In the genomic region with DNA sequence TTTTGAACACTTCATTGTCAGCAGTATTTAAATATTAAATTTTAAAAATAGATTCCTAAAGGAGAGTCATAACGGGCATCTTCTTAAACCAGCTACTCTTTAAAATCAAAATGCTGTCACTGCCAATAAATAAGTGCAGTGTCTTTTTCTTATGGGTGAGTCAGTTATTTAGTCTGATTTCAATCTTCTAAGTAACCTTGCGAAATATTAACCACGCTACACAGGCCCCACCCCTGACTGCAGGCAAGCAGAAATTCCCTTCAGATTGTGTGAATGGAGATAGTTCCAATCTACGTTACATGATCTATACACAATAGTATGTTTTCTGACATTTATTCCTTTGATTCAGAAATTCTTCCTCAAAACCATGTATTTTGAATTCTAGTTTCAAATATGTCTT, we compare ENCODE assay signal across 12 cellular contexts.
DNase-seq lines count a peak whose midpoint lies in the region; FAIRE-seq and TF ChIP-seq lines count a peak whose summit lies in the region.
"Had no signal": no experiment of that assay in that cellular context is flagged by ENCODE, and none has a peak within 500 bp of the region (broad histone marks: within the 10 kb centered on the region; RNA-seq: fewer than 3 reads in every experiment).

No MANE protein-coding gene starts in this region.

- no peak overlapping the region for H3K27ac Mint-ChIP-seq in activated CD4-positive, alpha-beta memory T cell treated with anti-CD3 and anti-CD28 coated beads for 36 hours
- H3K27ac Mint-ChIP-seq: activated naive CD8-positive, alpha-beta T cell treated with anti-CD3 and anti-CD28 coated beads, Interleukin-2, amount 10 ng/mL, durations not matched to agents 7 days and 5 days; IgD-negative memory B cell had no signal

- no peak overlapping the region for H3K4me3 Mint-ChIP-seq in activated CD4-positive, alpha-beta memory T cell treated with anti-CD3 and anti-CD28 coated beads for 36 hours
- H3K4me3 Mint-ChIP-seq: activated naive CD8-positive, alpha-beta T cell treated with anti-CD3 and anti-CD28 coated beads, Interleukin-2, amount 10 ng/mL, durations not matched to agents 7 days and 5 days; IgD-negative memory B cell had no signal

- H3K36me3 ChIP-seq in HAP-1 (replicated peaks): no peaks in the 10 kb centered on the region
- H3K36me3 ChIP-seq: esophagus muscularis mucosa had no signal

- in situ Hi-C loops in HAP-1 (cut with MboI; ENCODE audit: low sequenced_read_pairs): no loop called here

- H3K27me3 Mint-ChIP-seq in activated CD4-positive, alpha-beta memory T cell treated with anti-CD3 and anti-CD28 coated beads for 36 hours: peaks cover 2% of the 10 kb centered on the region
- H3K27me3 Mint-ChIP-seq: activated naive CD8-positive, alpha-beta T cell treated with anti-CD3 and anti-CD28 coated beads, Interleukin-2, amount 10 ng/mL, durations not matched to agents 7 days and 5 days had no signal

- intact Hi-C loops in activated CD4-positive, alpha-beta memory T cell treated with anti-CD3 and anti-CD28 coated beads for 36 hours (cut with micrococcal nuclease): no loop called here

- peaks cover 20% of the 10 kb centered on the region for H3K4me1 ChIP-seq in HAP-1

- H3K4me3 ChIP-seq in AG09309 (ENCODE audit: control insufficient read depth, low read depth, low read length) (no peak overlapping the region), HAP-1 (no peak overlapping the region)
- H3K4me3 ChIP-seq: esophagus muscularis mucosa had no signal

- H3K36me3 Mint-ChIP-seq in activated CD4-positive, alpha-beta memory T cell treated with anti-CD3 and anti-CD28 coated beads for 36 hours: no peaks in the 10 kb centered on the region
- H3K36me3 Mint-ChIP-seq: activated naive CD8-positive, alpha-beta T cell treated with anti-CD3 and anti-CD28 coated beads, Interleukin-2, amount 10 ng/mL, durations not matched to agents 7 days and 5 days; IgD-negative memory B cell had no signal

- TF ChIP-seq CTCF in AG09309 (IDR thresholded peaks at IDR 0.05; ENCODE audit: control insufficient read depth, insufficient read depth, low read depth, low read length, missing control alignments): no peak
- no peak for TF ChIP-seq CTCF in GM10248 (IDR thresholded peaks at IDR 0.05; ENCODE audit: control extremely low read depth, extremely low read depth, low read depth, missing control alignments)

- CTCF ChIA-PET in GM10248 (lab: Yijun Ruan, JAX): interaction anchor here (2.4 kb wide), 1 partner anchor 17 kb away, joined by 9 read pairs; no protein-coding TSS in a partner anchor
- CTCF ChIA-PET in activated CD4-positive, alpha-beta memory T cell treated with anti-CD3 and anti-CD28 coated beads for 36 hours (lab: Charles Lee): interaction anchor here (0.6 to 1.4 kb wide), 5 partner anchors 15 to 710 kb away, joined by 3 to 6 read pairs (median 3); no protein-coding TSS in a partner anchor

- H3K9me3 Mint-ChIP-seq in activated CD4-positive, alpha-beta memory T cell treated with anti-CD3 and anti-CD28 coated beads for 36 hours: no peaks in the 10 kb centered on the region
- H3K9me3 Mint-ChIP-seq: activated naive CD8-positive, alpha-beta T cell treated with anti-CD3 and anti-CD28 coated beads, Interleukin-2, amount 10 ng/mL, durations not matched to agents 7 days and 5 days had no signal

- H3K9me3 ChIP-seq in HAP-1: no peaks in the 10 kb centered on the region; the same call in 1 of the 2 replicates
- H3K9me3 ChIP-seq: esophagus muscularis mucosa had no signal

- DNase-seq in AG09309 (ENCODE audit: low read depth) (peak; percentile 60), HT-29 (ENCODE audit: low spot score) (peak; percentile 52), kidney glomerular epithelial cell (lab: John Stamatoyannopoulos, UW) (peak; percentile 79), NCI-H1694 treated with DMSO at 0.1 percent for 48 hours (lab: John Stamatoyannopoulos, UW) (no peak), GM10248 (ENCODE audit: extremely low spot score) (no peak), HAP-1 (ENCODE audit: low spot score in 2 of 2) (no peak)
- DNase-seq in activated CD4-positive, alpha-beta memory T cell treated with anti-CD3 and anti-CD28 coated beads for 36 hours: no peak
- DNase-seq: activated CD4-positive, CD25-positive, alpha-beta regulatory T cell; activated naive CD8-positive, alpha-beta T cell treated with anti-CD3 and anti-CD28 coated beads, Interleukin-2, amount 10 ng/mL, durations not matched to agents 7 days and 5 days had no signal

- POLR2A ChIA-PET in GM10248 (lab: Yijun Ruan, JAX): no interaction called here
- POLR2A ChIA-PET in activated CD4-positive, alpha-beta memory T cell treated with anti-CD3 and anti-CD28 coated beads for 36 hours (lab: Charles Lee): no interaction called here

- FAIRE-seq in TTC549 (lab: Jason Lieb, UNC): peak; percentile 88

- no peaks in the 10 kb centered on the region for H3K27me3 ChIP-seq in HAP-1 (ENCODE audit: low read depth)
- H3K27me3 ChIP-seq: esophagus muscularis mucosa had no signal

- peaks cover 23% of the 10 kb centered on the region for H3K4me1 Mint-ChIP-seq in activated CD4-positive, alpha-beta memory T cell treated with anti-CD3 and anti-CD28 coated beads for 36 hours (ENCODE audit: low read depth)

Comparison
In these comparisons a context has a peak if more than half of its experiments do, and no peak if none do; other contexts are left out.
1. DNase-seq: peak in AG09309 (single experiment), HT-29 (single experiment) and kidney glomerular epithelial cell (single experiment); none in NCI-H1694 treated with DMSO at 0.1 percent for 48 hours (single experiment), GM10248 (single experiment), HAP-1 (0 of 2) and activated CD4-positive, alpha-beta memory T cell treated with anti-CD3 and anti-CD28 coated beads for 36 hours (single experiment).